Comparison of ENCODE assay signal across 10 cellular contexts in genomic region chr16:48538746-48539484, GRCh38.
DNase-seq lines count a peak whose midpoint lies in the region; TF ChIP-seq lines count a peak whose summit lies in the region.
"Had no signal": no experiment of that assay in that cellular context is flagged by ENCODE, and none has a peak within 500 bp of the region (broad histone marks: within the 10 kb centered on the region; RNA-seq: fewer than 3 reads in every experiment).

No MANE protein-coding gene starts in this region.

- no peaks in the 10 kb centered on the region for H3K27me3 Mint-ChIP-seq in Caco-2 (ENCODE audit: insufficient read depth, unreplicated experiment)
- no peaks in the 10 kb centered on the region for H3K27me3 Mint-ChIP-seq in progenitor cell of endocrine pancreas
- H3K27me3 Mint-ChIP-seq in T-helper 2 cell treated with Interferon-gamma antibody and Interleukin-4, amounts not matched to agents 5 μg/mL and 100 μg/mL, for 36 hours (ENCODE audit: low read depth) = no peaks in the 10 kb centered on the region

- TF ChIP-seq POLR2A in ovary (IDR thresholded peaks at IDR 0.05) = no peak

- H3K9me3 Mint-ChIP-seq in Caco-2 (ENCODE audit: unreplicated experiment) (no peaks in the 10 kb centered on the region), progenitor cell of endocrine pancreas (ENCODE audit: low read depth) (no peaks in the 10 kb centered on the region)
- H3K9me3 Mint-ChIP-seq in T-helper 2 cell treated with Interferon-gamma antibody and Interleukin-4, amounts not matched to agents 5 μg/mL and 100 μg/mL, for 36 hours = no peaks in the 10 kb centered on the region

- H2AFZ ChIP-seq in OCI-LY1 (ENCODE audit: low read length) = no peak overlapping the region

- no peak for TF ChIP-seq EP300 in ovary (IDR thresholded peaks at IDR 0.05)

- H3K27ac Mint-ChIP-seq in Caco-2 (ENCODE audit: unreplicated experiment) (peak overlapping the region; percentile 50), progenitor cell of endocrine pancreas (peak overlapping the region; percentile 35)
- H3K27ac Mint-ChIP-seq in T-helper 2 cell treated with Interferon-gamma antibody and Interleukin-4, amounts not matched to agents 5 μg/mL and 100 μg/mL, for 36 hours = no peak overlapping the region

- 73 to 76% (median 74%) methylated on average over 15 of the region's 15 CpGs for WGBS in ovary, 3 donors

- DNase-seq in Caco-2 (peak in 1 of 2 experiments; percentile 47), epithelial cell of esophagus (ENCODE audit: low read depth) (no peak), progenitor cell of endocrine pancreas (ENCODE audit: low spot score, unreplicated experiment) (no peak), D341Med (ENCODE audit: low spot score) (no peak), ovary (no peak), NCI-H2227 (lab: John Stamatoyannopoulos, UW; ENCODE audit: unreplicated experiment) (no peak)
- no peak for DNase-seq in T-helper 2 cell treated with Interferon-gamma antibody and Interleukin-4, amounts not matched to agents 5 μg/mL and 100 μg/mL, for 36 hours (ENCODE audit: low spot score)
- DNase-seq: NCI-H1930 had no signal

- H3K36me3 Mint-ChIP-seq in Caco-2 (ENCODE audit: insufficient read depth, unreplicated experiment) (peaks cover 64% of the 10 kb centered on the region), progenitor cell of endocrine pancreas (ENCODE audit: insufficient read depth) (peaks cover 5% of the 10 kb centered on the region)
- H3K36me3 Mint-ChIP-seq in T-helper 2 cell treated with Interferon-gamma antibody and Interleukin-4, amounts not matched to agents 5 μg/mL and 100 μg/mL, for 36 hours (ENCODE audit: low read depth) = peaks cover 26% of the 10 kb centered on the region

- H3K4me3 Mint-ChIP-seq in Caco-2 (ENCODE audit: unreplicated experiment) = no peak overlapping the region
- H3K4me3 Mint-ChIP-seq in progenitor cell of endocrine pancreas (ENCODE audit: low read depth) = no peak overlapping the region
- H3K4me3 Mint-ChIP-seq in T-helper 2 cell treated with Interferon-gamma antibody and Interleukin-4, amounts not matched to agents 5 μg/mL and 100 μg/mL, for 36 hours = no peak overlapping the region

- H3K9me3 ChIP-seq in Caco-2 (no peaks in the 10 kb centered on the region), OCI-LY1 (ENCODE audit: low read length) (no peaks in the 10 kb centered on the region), ovary (no peaks in the 10 kb centered on the region)

- H3K27ac ChIP-seq in OCI-LY1 (ENCODE audit: low read depth, low read length, poor library complexity, severe bottlenecking) = no peak overlapping the region
- H3K27ac ChIP-seq in ovary = peak overlapping the region in 1 of 2 donors; percentile 58

- intact Hi-C loops in Caco-2 (cut with micrococcal nuclease; ENCODE audit: unreplicated experiment) (loop anchor here (1.0 kb wide), 2 partner anchors 84 to 91 kb away; no protein-coding TSS in a partner anchor), ovary (cut with DNase I) (loop anchor here in 3 of 4 donors (10.0 kb wide), 3 partner anchors 76 to 174 kb away; partner anchors contain the start of genes N4BP1 (in 1 of the 3) and SIAH1 (in 1 of the 3))

- H3K4me1 ChIP-seq in Caco-2 = no peaks in the 10 kb centered on the region
- peaks cover 12% of the 10 kb centered on the region for H3K4me1 ChIP-seq in OCI-LY1 (ENCODE audit: insufficient read depth, low read length, severe bottlenecking)
- H3K4me1 ChIP-seq in ovary (ENCODE audit: insufficient read depth) = peaks cover 21% of the 10 kb centered on the region

- CTCF ChIA-PET in Caco-2 (lab: Charles Lee) = interaction anchor here (0.5 to 1.4 kb wide), 2 partner anchors 52 to 84 kb away, joined by 4 to 11 read pairs; no protein-coding TSS in a partner anchor

- H3K9ac ChIP-seq in OCI-LY1 (ENCODE audit: low read length) = no peak overlapping the region

- H4K20me1 ChIP-seq in OCI-LY1 (ENCODE audit: insufficient read depth, low read length) = no peaks in the 10 kb centered on the region

- TF ChIP-seq CTCF in Caco-2 (IDR thresholded peaks at IDR 0.05; ENCODE audit: insufficient read depth in 1 of 2, low read depth in 1 of 2, low read length in 1 of 2, severe bottlenecking in 1 of 2, unreplicated experiment in 1 of 2) = peak in 1 of 2 experiments; percentile 56
- TF ChIP-seq CTCF in OCI-LY1 (IDR thresholded peaks at IDR 0.05; ENCODE audit: low read length) = peak; percentile 37; the same call in 1 of the 2 replicates
- TF ChIP-seq CTCF in epithelial cell of esophagus (IDR thresholded peaks at IDR 0.05; ENCODE audit: insufficient read depth, low read depth, low read length, missing control alignments) = peak; percentile 47
- TF ChIP-seq CTCF in progenitor cell of endocrine pancreas (IDR thresholded peaks at IDR 0.05; ENCODE audit: unreplicated experiment) = peak; percentile 52
- TF ChIP-seq CTCF in ovary (IDR thresholded peaks at IDR 0.05) = no peak

- no peaks in the 10 kb centered on the region for H3F3A ChIP-seq in OCI-LY1 (ENCODE audit: insufficient read depth, low read length)

- H3K27me3 ChIP-seq in Caco-2 (replicated peaks; ENCODE audit: control insufficient read depth, insufficient read depth, low read length) (no peaks in the 10 kb centered on the region), OCI-LY1 (ENCODE audit: insufficient read depth, low read length) (no peaks in the 10 kb centered on the region), ovary (no peaks in the 10 kb centered on the region)

- no peaks in the 10 kb centered on the region for H3K9me2 ChIP-seq in OCI-LY1 (ENCODE audit: low read depth, low read length)

- H3K4me1 Mint-ChIP-seq in Caco-2 (ENCODE audit: low read depth, unreplicated experiment) = no peaks in the 10 kb centered on the region
- H3K4me1 Mint-ChIP-seq in progenitor cell of endocrine pancreas (ENCODE audit: low read depth) = no peaks in the 10 kb centered on the region
- H3K4me1 Mint-ChIP-seq in T-helper 2 cell treated with Interferon-gamma antibody and Interleukin-4, amounts not matched to agents 5 μg/mL and 100 μg/mL, for 36 hours (ENCODE audit: low read depth) = peaks cover 5% of the 10 kb centered on the region

- no peak overlapping the region for H3K4me3 ChIP-seq in Caco-2 (ENCODE audit: low read depth, low read length)
- H3K4me3 ChIP-seq in OCI-LY1 (ENCODE audit: low read depth, low read length, poor library complexity, severe bottlenecking) = no peak overlapping the region
- H3K4me3 ChIP-seq in epithelial cell of esophagus (ENCODE audit: low read length) = no peak overlapping the region
- H3K4me3 ChIP-seq in ovary = no peak overlapping the region
- H3K4me3 ChIP-seq: lung had no signal

- no peaks in the 10 kb centered on the region for H3K79me2 ChIP-seq in OCI-LY1 (ENCODE audit: insufficient read depth, low read length)

- POLR2A ChIA-PET in Caco-2 (lab: Charles Lee) = interaction anchor here (0.6 kb wide), 1 partner anchor 114 kb away, joined by 3 read pairs; no protein-coding TSS in a partner anchor

- no peak overlapping the region for H3K4me2 ChIP-seq in OCI-LY1 (ENCODE audit: low read length)

- H3K36me3 ChIP-seq in Caco-2 (ENCODE audit: control insufficient read depth, insufficient read depth, low read length) (peaks cover 6% of the 10 kb centered on the region), OCI-LY1 (ENCODE audit: insufficient read depth, low read length) (peaks cover 18% of the 10 kb centered on the region; the same call in 1 of the 2 replicates), ovary (no peaks in the 10 kb centered on the region)

- no TSS peak for BruUV-seq in Caco-2 (replicated peaks; lab: Mats Ljungman, UMichigan)

Comparison
In these comparisons a context has a peak if more than half of its experiments do, and no peak if none do; other contexts are left out.
1. CTCF ChIP-seq: peak in OCI-LY1 (single experiment), epithelial cell of esophagus (single experiment) and progenitor cell of endocrine pancreas (single experiment); none in ovary (0 of 3).